9 cellular contexts compared by ENCODE assay signal in genomic region chr16:53100889-53101288, GRCh38. TPM values are rescaled to one million over a fixed set of nuclear protein-coding genes. Genes with fewer than 3 reads are reported as not detected.
DNase-seq lines count a peak whose midpoint lies in the region; ATAC-seq, FAIRE-seq and TF ChIP-seq lines count a peak whose summit lies in the region.
"Had no signal": no experiment of that assay in that cellular context is flagged by ENCODE, and none has a peak within 500 bp of the region (broad histone marks: within the 10 kb centered on the region; RNA-seq: fewer than 3 reads in every experiment).

No MANE protein-coding gene starts in this region.

- H3K9me3 Mint-ChIP-seq in astrocyte (ENCODE audit: unreplicated experiment): no peaks in the 10 kb centered on the region
- H3K9me3 Mint-ChIP-seq in natural killer cell treated with Interleukin-12 subunit alpha and Interleukin-12 subunit beta and Interleukin-15 and Interleukin-18, amount 100 ng/mL, for 72 hours: no peaks in the 10 kb centered on the region

- H2AFZ ChIP-seq in astrocyte (ENCODE audit: low read depth, low read length): no peak overlapping the region

- no peaks in the 10 kb centered on the region for H4K20me1 ChIP-seq in astrocyte (ENCODE audit: insufficient read depth, low read length)

- DNase-seq in left ventricle myocardium inferior (no peak), left ventricle myocardium superior (no peak), astrocyte (ENCODE audit: low read depth) (no peak), vagina (ENCODE audit: extremely low spot score in 2 of 2) (no peak), AG20443 (ENCODE audit: low spot score) (no peak), GM10248 (ENCODE audit: extremely low spot score) (no peak)
- DNase-seq in natural killer cell treated with Interleukin-12 subunit alpha and Interleukin-12 subunit beta and Interleukin-15 and Interleukin-18, amount 100 ng/mL, for 72 hours (ENCODE audit: low spot score): no peak

- no peak overlapping the region for H3K9ac ChIP-seq in astrocyte (ENCODE audit: low read length)

- H3K27me3 ChIP-seq in left ventricle myocardium inferior (ENCODE audit: low read depth): no peaks in the 10 kb centered on the region
- no peaks in the 10 kb centered on the region for H3K27me3 ChIP-seq in astrocyte (ENCODE audit: insufficient read depth, low read length)
- no peaks in the 10 kb centered on the region for H3K27me3 ChIP-seq in vagina

- POLR2A ChIA-PET in GM10248 (lab: Yijun Ruan, JAX): no interaction called here

- H3K27ac ChIP-seq in left ventricle myocardium inferior (replicated peaks) (peak overlapping the region; percentile 97), astrocyte (ENCODE audit: low read depth, low read length) (no peak overlapping the region), vagina (peak overlapping the region; percentile 89)

- H3K4me2 ChIP-seq in astrocyte (ENCODE audit: low read length): no peak overlapping the region

- FAIRE-seq in astrocyte (lab: Jason Lieb, UNC): no peak
- FAIRE-seq: GM12891 had no signal

- H3K27me3 Mint-ChIP-seq in astrocyte (ENCODE audit: low read depth, unreplicated experiment): no peaks in the 10 kb centered on the region
- H3K27me3 Mint-ChIP-seq in natural killer cell treated with Interleukin-12 subunit alpha and Interleukin-12 subunit beta and Interleukin-15 and Interleukin-18, amount 100 ng/mL, for 72 hours: no peaks in the 10 kb centered on the region

- H3K9me3 ChIP-seq in left ventricle myocardium inferior (replicated peaks) (no peaks in the 10 kb centered on the region), astrocyte (ENCODE audit: insufficient read depth, low read depth, low read length) (no peaks in the 10 kb centered on the region), vagina (no peaks in the 10 kb centered on the region)

- TF ChIP-seq CTCF in left ventricle myocardium inferior (IDR thresholded peaks at IDR 0.05; ENCODE audit: borderline replicate concordance) (no peak), astrocyte (IDR thresholded peaks at IDR 0.05; ENCODE audit: insufficient read depth, low read depth, low read length) (no peak), vagina (IDR thresholded peaks at IDR 0.05) (no peak), GM10248 (IDR thresholded peaks at IDR 0.05; ENCODE audit: control extremely low read depth, extremely low read depth, low read depth, missing control alignments) (no peak)

- peaks cover 29% of the 10 kb centered on the region for H3K4me1 Mint-ChIP-seq in astrocyte (ENCODE audit: low read depth, unreplicated experiment)
- peaks cover 20 to 21% of the 10 kb centered on the region in 2 donors for H3K4me1 Mint-ChIP-seq in natural killer cell treated with Interleukin-12 subunit alpha and Interleukin-12 subunit beta and Interleukin-15 and Interleukin-18, amount 100 ng/mL, for 72 hours (ENCODE audit: low read depth in 2 of 2)

- H3K36me3 Mint-ChIP-seq in astrocyte (ENCODE audit: low read depth, unreplicated experiment): no peaks in the 10 kb centered on the region
- no peaks in the 10 kb centered on the region for H3K36me3 Mint-ChIP-seq in natural killer cell treated with Interleukin-12 subunit alpha and Interleukin-12 subunit beta and Interleukin-15 and Interleukin-18, amount 100 ng/mL, for 72 hours

- TF ChIP-seq POLR2A in vagina (IDR thresholded peaks at IDR 0.05): no peak

- peak overlapping the region; percentile 45 for H3K4me3 Mint-ChIP-seq in astrocyte (ENCODE audit: unreplicated experiment)
- H3K4me3 Mint-ChIP-seq in natural killer cell treated with Interleukin-12 subunit alpha and Interleukin-12 subunit beta and Interleukin-15 and Interleukin-18, amount 100 ng/mL, for 72 hours: peak overlapping the region; percentile 30

- peak overlapping the region; percentile 97 for H3K27ac Mint-ChIP-seq in astrocyte (ENCODE audit: unreplicated experiment)
- H3K27ac Mint-ChIP-seq in natural killer cell treated with Interleukin-12 subunit alpha and Interleukin-12 subunit beta and Interleukin-15 and Interleukin-18, amount 100 ng/mL, for 72 hours: no peak overlapping the region

- peaks cover 39% of the 10 kb centered on the region for H3K79me2 ChIP-seq in astrocyte (ENCODE audit: insufficient read depth, low read length)

- intact Hi-C loops in left ventricle myocardium inferior (cut with micrococcal nuclease): no loop called here
- intact Hi-C loops in left ventricle myocardium superior (cut with micrococcal nuclease): no loop called here
- intact Hi-C loops in vagina (cut with DNase I): no loop called here

- peak overlapping the region; percentile 58 for H3K4me3 ChIP-seq in left ventricle myocardium inferior
- H3K4me3 ChIP-seq in astrocyte (ENCODE audit: insufficient read depth, low read depth, low read length): no peak overlapping the region
- H3K4me3 ChIP-seq in vagina: no peak overlapping the region

- ATAC-seq in left ventricle myocardium superior: no peak
- ATAC-seq in natural killer cell treated with Interleukin-12 subunit alpha and Interleukin-12 subunit beta and Interleukin-15 and Interleukin-18, amount 100 ng/mL, for 72 hours: no peak
- ATAC-seq in HG02588 (IDR thresholded peaks at IDR 0.05; ENCODE audit: unreplicated experiment): no peak

- CTCF ChIA-PET in GM10248 (lab: Yijun Ruan, JAX): interaction anchor here (0.9 to 4.0 kb wide), 5 partner anchors 10 to 46 kb away, joined by 3 to 29 read pairs (median 7); partner anchors contain the start of gene CHD9

- H3K4me1 ChIP-seq in left ventricle myocardium inferior (peaks cover 77% of the 10 kb centered on the region), astrocyte (ENCODE audit: insufficient read depth, low read length) (peaks cover 32% of the 10 kb centered on the region), vagina (peaks cover 52% of the 10 kb centered on the region)

- H3K36me3 ChIP-seq in left ventricle myocardium inferior (no peaks in the 10 kb centered on the region), astrocyte (ENCODE audit: insufficient read depth, low read length) (no peaks in the 10 kb centered on the region), vagina (no peaks in the 10 kb centered on the region)

RNA-seq across cellular contexts. Expression of gene CHD9, which starts 46.1 kb away (rescaled TPM):
- total RNA-seq in left ventricle myocardium inferior (38.9 TPM), left ventricle myocardium superior (36.4 TPM), astrocyte (67.2 and 77.4 TPM in 2 replicates), vagina (77.6 TPM)
- 10 to 100 TPM; 29.2 to 38.1 TPM for total RNA-seq in natural killer cell treated with Interleukin-12 subunit alpha and Interleukin-12 subunit beta and Interleukin-15 and Interleukin-18, amount 100 ng/mL, for 72 hours

RNA-seq across cellular contexts. Expression of gene CHD9NB, which starts 48.2 kb away (rescaled TPM):
- 0.77 TPM for total RNA-seq in left ventricle myocardium inferior
- total RNA-seq in left ventricle myocardium superior: 0.97 TPM
- total RNA-seq in astrocyte: 2.8 and 3.3 TPM in 2 replicates
- total RNA-seq in natural killer cell treated with Interleukin-12 subunit alpha and Interleukin-12 subunit beta and Interleukin-15 and Interleukin-18, amount 100 ng/mL, for 72 hours: under 1 TPM in 1 of 2 donors, not detected in 1; 0.17 TPM
- not detected for total RNA-seq in vagina
